13 cellular contexts compared by ENCODE assay signal in the genomic region with DNA sequence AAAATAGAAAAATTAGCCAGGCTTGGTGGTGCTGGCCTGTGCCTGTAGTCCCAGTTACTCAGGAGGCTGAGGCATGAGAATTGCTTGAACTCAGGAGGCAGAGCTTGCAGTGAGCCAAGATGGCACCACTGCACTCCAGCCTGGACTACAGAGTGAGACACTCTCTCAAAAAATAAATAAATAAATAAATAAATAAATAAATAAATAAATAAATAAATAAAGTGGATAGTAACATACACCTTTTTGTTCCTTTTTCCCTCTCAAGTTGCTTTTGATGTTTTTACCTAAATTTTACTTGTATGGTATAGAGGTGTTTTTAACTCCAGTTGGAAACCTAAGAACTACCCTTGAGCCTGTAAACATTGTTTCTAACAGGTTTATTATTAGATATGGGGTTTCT. TPM values are rescaled to one million over a fixed set of nuclear protein-coding genes. Genes with fewer than 3 reads are reported as not detected.
DNase-seq lines count a peak whose midpoint lies in the region; ATAC-seq, FAIRE-seq and TF ChIP-seq lines count a peak whose summit lies in the region.
"Not testable (repeated sequence)": the region's sequence is repeated elsewhere in the genome, so short reads cannot be mapped to it uniquely, and the experiment has no call there.
"Had no signal": no experiment of that assay in that cellular context is flagged by ENCODE, and none has a peak within 500 bp of the region (broad histone marks: within the 10 kb centered on the region; RNA-seq: fewer than 3 reads in every experiment).

No MANE protein-coding gene starts in this region.

- CTCF ChIA-PET in A549 (lab: Yijun Ruan, JAX); CD4-positive, alpha-beta T cell (lab: Charles Lee); K562 (lab: Yijun Ruan, JAX; ENCODE audit: low intra/inter-chr PET ratio): not testable (repeated sequence)
- CTCF ChIA-PET in HEK293 (lab: Yijun Ruan, JAX) = interaction anchor here (0.6 kb wide), 1 partner anchor 57 kb away, joined by 3 read pairs; no protein-coding TSS in a partner anchor

- H3K9me3 ChIP-seq in A549; CD4-positive, alpha-beta T cell (ENCODE audit: control insufficient read depth, low read length); HEK293 (ENCODE audit: control insufficient read depth, insufficient read depth, low read depth, low read length); K562 (replicated peaks; ENCODE audit: control insufficient read depth, insufficient read depth, low read depth, low read length); thoracic aorta: not testable (repeated sequence)

- H3K4me1 ChIP-seq in A549 (peaks cover 22% of the 10 kb centered on the region; the same call in 2 of the 3 replicates), thoracic aorta (ENCODE audit: control insufficient read depth in 1 of 2, low read depth in 2 of 2) (peaks cover 16 to 58% of the 10 kb centered on the region in 2 donors)
- H3K4me1 ChIP-seq in HEK293 (ENCODE audit: control insufficient read depth, insufficient read depth, low read length); K562 (replicated peaks in 1 of 2; ENCODE audit: control insufficient read depth in 2 of 2, insufficient read depth in 2 of 2, low read length in 2 of 2): not testable (repeated sequence)

- not testable (repeated sequence) for FAIRE-seq in A549 (lab: Jason Lieb, UNC); K562 (lab: Jason Lieb, UNC)

- not testable (repeated sequence) for H3K4me2 ChIP-seq in A549; K562 (ENCODE audit: insufficient read depth, low read length)

- not testable (repeated sequence) for H3K27ac ChIP-seq in A549; CD4-positive, alpha-beta T cell (ENCODE audit: low read depth, low read length); HEK293 (ENCODE audit: extremely low read depth, low read depth, low read length); K562 (ENCODE audit: extremely low read depth, low read depth, low read length)
- H3K27ac ChIP-seq in thoracic aorta = peak overlapping the region; percentile 13 to 51

- H3K9me1 ChIP-seq in K562 (ENCODE audit: control insufficient read depth, insufficient read depth, low read length) = not testable (repeated sequence)

- H3K27me3 Mint-ChIP-seq in CD4-positive, alpha-beta T cell; activated T-cell treated with anti-CD3 and anti-CD28 coated beads, Interleukin-2, amount 50 U/mL, for 24 hours; neural crest cell (ENCODE audit: low read depth); progenitor cell of endocrine pancreas: not testable (repeated sequence)

- not testable (repeated sequence) for H3K27ac Mint-ChIP-seq in CD4-positive, alpha-beta T cell; neural crest cell (ENCODE audit: unreplicated experiment)
- peak overlapping the region; percentile 14 for H3K27ac Mint-ChIP-seq in activated T-cell treated with anti-CD3 and anti-CD28 coated beads, Interleukin-2, amount 50 U/mL, for 24 hours
- H3K27ac Mint-ChIP-seq in progenitor cell of endocrine pancreas = peak overlapping the region; percentile 13

- ATAC-seq in A549; CD4-positive, alpha-beta T cell (ENCODE audit: poor library complexity); K562; thoracic aorta (ENCODE audit: insufficient number of reproducible peaks, low FRiP score, low read depth): not testable (repeated sequence)

- not testable (repeated sequence) for DNase-seq in A549 (ENCODE audit: low read depth in 1 of 2, low spot score in 1 of 2); CD4-positive, alpha-beta T cell; activated T-cell treated with anti-CD3 and anti-CD28 coated beads, Interleukin-2, amount 50 U/mL, for 24 hours; K562 (ENCODE audit: extremely low read depth in 1 of 4, low spot score in 3 of 4); neural crest cell (ENCODE audit: low read depth, low spot score); progenitor cell of endocrine pancreas (ENCODE audit: low spot score, unreplicated experiment); thoracic aorta (ENCODE audit: low spot score)

- intact Hi-C loops in CD4-positive, alpha-beta T cell (cut with DNase I, micrococcal nuclease) = loop anchor here (10.0 kb wide), 2 partner anchors 527 to 1343 kb away; partner anchors contain the start of genes C2CD2L (in 1 of the 2), DPAGT1 (in 1 of the 2), PCSK7 (in 1 of the 2) and RNF214 (in 1 of the 2)
- intact Hi-C loops in K562 (cut with micrococcal nuclease) = not testable (repeated sequence)

- POLR2A ChIA-PET in A549 (lab: Yijun Ruan, JAX); CD4-positive, alpha-beta T cell (lab: Charles Lee); HEK293 (lab: Yijun Ruan, JAX): not testable (repeated sequence)
- POLR2A ChIA-PET in K562 (lab: Yijun Ruan, JAX) = interaction anchor here (0.7 to 1.3 kb wide), 2 partner anchors 31 to 61 kb away, joined by 3 read pairs; no protein-coding TSS in a partner anchor

- not testable (repeated sequence) for TF ChIP-seq RAD21 in A549 (conservative IDR thresholded peaks at IDR 0.05 in 1 of 2, IDR thresholded peaks at IDR 0.05 in 1 of 2); K562 (CRISPR knock-in tag; conservative IDR thresholded peaks at IDR 0.05 in 1 of 2, IDR thresholded peaks at IDR 0.05 in 1 of 2)

- not testable (repeated sequence) for H3K9ac ChIP-seq in K562 (ENCODE audit: insufficient read depth in 1 of 2, low read depth in 2 of 2, low read length in 2 of 2)

- H3K36me3 ChIP-seq in HEK293 (ENCODE audit: control insufficient read depth in 2 of 2, insufficient read depth in 1 of 2, low read length in 2 of 2) (peaks cover 6 to 30% of the 10 kb centered on the region in 2 experiments; a peak in 2 of 3 replicates), K562 (ENCODE audit: control insufficient read depth, insufficient read depth, low read length) (peaks cover 46% of the 10 kb centered on the region), thoracic aorta (peaks cover 13% of the 10 kb centered on the region)

- TF ChIP-seq POLR2A in A549 (IDR thresholded peaks at IDR 0.05; ENCODE audit: low read length); K562 (conservative IDR thresholded peaks at IDR 0.05): not testable (repeated sequence)

- peaks cover 22% of the 10 kb centered on the region for H4K20me1 ChIP-seq in K562 (replicated peaks; ENCODE audit: control insufficient read depth, insufficient read depth, low read length)

- peaks cover 70% of the 10 kb centered on the region for H3K36me3 Mint-ChIP-seq in CD4-positive, alpha-beta T cell (ENCODE audit: low read depth)
- H3K36me3 Mint-ChIP-seq in activated T-cell treated with anti-CD3 and anti-CD28 coated beads, Interleukin-2, amount 50 U/mL, for 24 hours (ENCODE audit: low read depth) = peaks cover 67% of the 10 kb centered on the region
- not testable (repeated sequence) for H3K36me3 Mint-ChIP-seq in neural crest cell (ENCODE audit: low read depth); progenitor cell of endocrine pancreas (ENCODE audit: insufficient read depth)

- H3K4me3 ChIP-seq in A549; HEK293 (ENCODE audit: low read depth, low read length); K562; thoracic aorta: not testable (repeated sequence)

- TF ChIP-seq EP300 in A549 (IDR thresholded peaks at IDR 0.05); K562 (IDR thresholded peaks at IDR 0.05; ENCODE audit: low read length): not testable (repeated sequence)

- H3K79me2 ChIP-seq in K562 (ENCODE audit: control insufficient read depth, insufficient read depth, low read length) = peaks cover 81% of the 10 kb centered on the region

- H3K4me1 Mint-ChIP-seq in CD4-positive, alpha-beta T cell (ENCODE audit: low read depth) = peaks cover 62% of the 10 kb centered on the region
- peaks cover 57% of the 10 kb centered on the region for H3K4me1 Mint-ChIP-seq in activated T-cell treated with anti-CD3 and anti-CD28 coated beads, Interleukin-2, amount 50 U/mL, for 24 hours (ENCODE audit: low read depth)
- H3K4me1 Mint-ChIP-seq in neural crest cell (peaks cover 28% of the 10 kb centered on the region), progenitor cell of endocrine pancreas (ENCODE audit: low read depth) (peaks cover 25% of the 10 kb centered on the region)

- not testable (repeated sequence) for BruUV-seq in K562 (replicated peaks; lab: Mats Ljungman, UMichigan)

- in situ Hi-C loops in K562 (cut with MboI) = not testable (repeated sequence)

- not testable (repeated sequence) for H2AFZ ChIP-seq in K562 (ENCODE audit: low read depth, low read length)

- not testable (repeated sequence) for TF ChIP-seq CTCF in A549 (IDR thresholded peaks at IDR 0.05); CD4-positive, alpha-beta T cell (IDR thresholded peaks at IDR 0.05); HEK293 (tag by site-specific recombination; IDR thresholded peaks at IDR 0.05); K562 (IDR thresholded peaks at IDR 0.05 in 2 of 3, conservative IDR thresholded peaks at IDR 0.05 in 1 of 3; ENCODE audit: insufficient read depth in 2 of 3, low read depth in 1 of 3, low read length in 3 of 3); neural crest cell (conservative IDR thresholded peaks at IDR 0.05); progenitor cell of endocrine pancreas (IDR thresholded peaks at IDR 0.05; ENCODE audit: unreplicated experiment); thoracic aorta (IDR thresholded peaks at IDR 0.05)

- not testable (repeated sequence) for H3K9me3 Mint-ChIP-seq in CD4-positive, alpha-beta T cell; activated T-cell treated with anti-CD3 and anti-CD28 coated beads, Interleukin-2, amount 50 U/mL, for 24 hours; neural crest cell; progenitor cell of endocrine pancreas (ENCODE audit: low read depth)

- peak overlapping the region; percentile 42 for H3K4me3 Mint-ChIP-seq in CD4-positive, alpha-beta T cell
- not testable (repeated sequence) for H3K4me3 Mint-ChIP-seq in activated T-cell treated with anti-CD3 and anti-CD28 coated beads, Interleukin-2, amount 50 U/mL, for 24 hours; progenitor cell of endocrine pancreas (ENCODE audit: low read depth)
- peak overlapping the region; percentile 27 for H3K4me3 Mint-ChIP-seq in neural crest cell

- not testable (repeated sequence) for H3K27me3 ChIP-seq in CD4-positive, alpha-beta T cell (ENCODE audit: control insufficient read depth, insufficient read depth, low read length); K562 (ENCODE audit: control insufficient read depth in 2 of 2, insufficient read depth in 2 of 2, low read length in 2 of 2); thoracic aorta (replicated peaks; ENCODE audit: insufficient read depth)

RNA-seq across cellular contexts. Expression of gene ARCN1, which starts 5.8 kb away (rescaled TPM):
- 140 and 150 TPM in 2 replicates for polyA plus RNA-seq in A549 (2011; rRNA removed)
- 56.4 and 62.8 TPM in 2 replicates for polyA plus RNA-seq in A549 (2012; cell fraction: cytosol; rRNA removed)
- polyA plus RNA-seq in A549 (2012; cell fraction: nucleus; rRNA removed) = 24.5 and 25.7 TPM in 2 replicates
- 88.7 to 93.3 TPM (median 91.0 TPM) in 3 replicates for polyA plus RNA-seq in A549 (2017; fragmentation: RNase III; extraction: RNeasy Plus Mini Kit Qiagen cat#74134 plus additional on column Dnase treatment)
- polyA minus RNA-seq in A549 (2011; rRNA and poly(A)+ RNA removed) = 63.8 and 65.4 TPM in 2 replicates
- total RNA-seq in CD4-positive, alpha-beta T cell = 10 to 100 TPM; 73.7 to 78.6 TPM
- 33.0 and 70.2 TPM in 2 replicates for total RNA-seq in K562 (2011; cell fraction: chromatin; rRNA removed; ENCODE audit: low replicate concordance)
- 25.1 and 26.7 TPM in 2 replicates for total RNA-seq in K562 (2011; cell fraction: nucleolus; rRNA removed)
- 50.7 and 82.0 TPM in 2 replicates for total RNA-seq in K562 (2011; cell fraction: nucleoplasm; rRNA removed)
- total RNA-seq in K562 (2014; rRNA removed) = 47.4 and 50.4 TPM in 2 replicates
- total RNA-seq in K562 (2014; rRNA removed; fragmentation: Illumina TruSeq; extraction: Trizol) = 76.4 and 87.6 TPM in 2 replicates
- 72.3 and 77.9 TPM in 2 replicates for total RNA-seq in K562 (2015; rRNA removed; fragmentation: Illumina TruSeq; extraction: Trizol)
- total RNA-seq in K562 (2021) = 87.6 and 94.4 TPM in 2 replicates
- polyA plus RNA-seq in K562 (2011; rRNA removed) = 224 and 237 TPM in 2 replicates
- 136 and 284 TPM in 2 replicates for polyA plus RNA-seq in K562 (2011; cell fraction: cytosol; rRNA removed)
- polyA plus RNA-seq in K562 (2011; cell fraction: nucleus; rRNA removed) = 27.6 and 58.6 TPM in 2 replicates
- polyA plus RNA-seq in K562 (2012) = 72.5 and 103 TPM in 2 replicates
- 109 and 126 TPM in 2 replicates for polyA plus RNA-seq in K562 (2014; fragmentation: Illumina TruSeq; extraction: Trizol)
- 10 to 100 TPM; 30.0 to 43.5 TPM for polyA plus RNA-seq in K562 (2014; fragmentation: Nextera tagmentation; extraction: Ambion mirVana)
- 75.8 and 81.0 TPM in 2 replicates for polyA plus RNA-seq in K562 (2014; rRNA removed)
- 236 and 317 TPM in 2 replicates for polyA minus RNA-seq in K562 (2011; rRNA and poly(A)+ RNA removed)
- 88.0 and 104 TPM in 2 replicates for polyA minus RNA-seq in K562 (2011; cell fraction: cytosol; rRNA and poly(A)+ RNA removed)
- polyA minus RNA-seq in K562 (2011; cell fraction: nucleus; rRNA and poly(A)+ RNA removed) = 8.8 and 22.3 TPM in 2 replicates
- 122 and 128 TPM in 2 replicates for total RNA-seq in neural crest cell
- total RNA-seq in progenitor cell of endocrine pancreas = 112 TPM in 2 replicates
- total RNA-seq in thoracic aorta = 100 to 1,000 TPM; 116 to 125 TPM

RNA-seq across cellular contexts. Expression of gene IFT46, which starts 12.3 kb away (rescaled TPM):
- polyA plus RNA-seq in A549 (2011; rRNA removed) (34.4 and 35.3 TPM in 2 replicates), A549 (2017; fragmentation: RNase III; extraction: RNeasy Plus Mini Kit Qiagen cat#74134 plus additional on column Dnase treatment) (14.4 to 17.1 TPM (median 15.5 TPM) in 3 replicates), K562 (2011; rRNA removed) (16.8 and 30.4 TPM in 2 replicates), K562 (2014; fragmentation: Illumina TruSeq; extraction: Trizol) (15.9 and 18.9 TPM in 2 replicates), K562 (2014; fragmentation: Nextera tagmentation; extraction: Ambion mirVana) (10 to 100 TPM; 24.2 to 29.5 TPM), K562 (2014; rRNA removed) (14.3 and 14.8 TPM in 2 replicates)
- 13.9 and 16.0 TPM in 2 replicates for polyA plus RNA-seq in A549 (2012; cell fraction: cytosol; rRNA removed)
- polyA plus RNA-seq in A549 (2012; cell fraction: nucleus; rRNA removed) = 9.6 and 13.0 TPM in 2 replicates
- 21.0 and 22.1 TPM in 2 replicates for polyA minus RNA-seq in A549 (2011; rRNA and poly(A)+ RNA removed)
- 1 to 10 TPM; 4.9 to 6.3 TPM for total RNA-seq in CD4-positive, alpha-beta T cell
- total RNA-seq in K562 (2011; cell fraction: chromatin; rRNA removed; ENCODE audit: low replicate concordance) = 15.4 and 15.5 TPM in 2 replicates
- 7.9 and 8.5 TPM in 2 replicates for total RNA-seq in K562 (2011; cell fraction: nucleolus; rRNA removed)
- 11.7 and 12.6 TPM in 2 replicates for total RNA-seq in K562 (2011; cell fraction: nucleoplasm; rRNA removed)
- total RNA-seq in K562 (2014; rRNA removed) (11.8 and 12.0 TPM in 2 replicates), K562 (2014; rRNA removed; fragmentation: Illumina TruSeq; extraction: Trizol) (14.3 and 15.2 TPM in 2 replicates), K562 (2015; rRNA removed; fragmentation: Illumina TruSeq; extraction: Trizol) (15.2 and 16.6 TPM in 2 replicates), K562 (2021) (9.9 and 10.1 TPM in 2 replicates), neural crest cell (24.2 and 24.4 TPM in 2 replicates), progenitor cell of endocrine pancreas (23.5 and 23.7 TPM in 2 replicates), thoracic aorta (10 to 100 TPM; 27.5 to 50.8 TPM)
- 10.8 and 26.7 TPM in 2 replicates for polyA plus RNA-seq in K562 (2011; cell fraction: cytosol; rRNA removed)
- 8.8 and 20.4 TPM in 2 replicates for polyA plus RNA-seq in K562 (2011; cell fraction: nucleus; rRNA removed)
- polyA plus RNA-seq in K562 (2012) = 10.6 and 13.5 TPM in 2 replicates
- polyA minus RNA-seq in K562 (2011; rRNA and poly(A)+ RNA removed) = 14.8 and 27.5 TPM in 2 replicates
- 5.8 and 6.4 TPM in 2 replicates for polyA minus RNA-seq in K562 (2011; cell fraction: cytosol; rRNA and poly(A)+ RNA removed)
- polyA minus RNA-seq in K562 (2011; cell fraction: nucleus; rRNA and poly(A)+ RNA removed) = 2.0 and 6.7 TPM in 2 replicates

RNA-seq across cellular contexts. Expression of gene PHLDB1, which starts 29.4 kb away (rescaled TPM):
- polyA plus RNA-seq in A549 (2011; rRNA removed) (5.9 and 7.7 TPM in 2 replicates), A549 (2017; fragmentation: RNase III; extraction: RNeasy Plus Mini Kit Qiagen cat#74134 plus additional on column Dnase treatment) (17.9 to 20.0 TPM (median 19.4 TPM) in 3 replicates), K562 (2011; rRNA removed) (17.0 and 21.7 TPM in 2 replicates), K562 (2014; fragmentation: Illumina TruSeq; extraction: Trizol) (14.2 and 16.2 TPM in 2 replicates), K562 (2014; fragmentation: Nextera tagmentation; extraction: Ambion mirVana) (1 to 10 TPM; 2.0 to 3.1 TPM), K562 (2014; rRNA removed) (17.1 and 18.9 TPM in 2 replicates)
- polyA plus RNA-seq in A549 (2012; cell fraction: cytosol; rRNA removed) = 7.3 and 9.7 TPM in 2 replicates
- polyA plus RNA-seq in A549 (2012; cell fraction: nucleus; rRNA removed) = 32.2 and 36.0 TPM in 2 replicates
- 12.2 and 15.2 TPM in 2 replicates for polyA minus RNA-seq in A549 (2011; rRNA and poly(A)+ RNA removed)
- total RNA-seq in CD4-positive, alpha-beta T cell = 1 to 10 TPM; 1.8 to 2.3 TPM
- 88.0 and 200 TPM in 2 replicates for total RNA-seq in K562 (2011; cell fraction: chromatin; rRNA removed; ENCODE audit: low replicate concordance)
- 71.3 and 79.0 TPM in 2 replicates for total RNA-seq in K562 (2011; cell fraction: nucleolus; rRNA removed)
- 93.1 and 134 TPM in 2 replicates for total RNA-seq in K562 (2011; cell fraction: nucleoplasm; rRNA removed)
- total RNA-seq in K562 (2014; rRNA removed) (17.8 and 21.2 TPM in 2 replicates), K562 (2014; rRNA removed; fragmentation: Illumina TruSeq; extraction: Trizol) (7.7 and 8.5 TPM in 2 replicates), K562 (2015; rRNA removed; fragmentation: Illumina TruSeq; extraction: Trizol) (12.0 and 12.3 TPM in 2 replicates), K562 (2021) (27.0 and 28.7 TPM in 2 replicates), neural crest cell (108 and 120 TPM in 2 replicates), progenitor cell of endocrine pancreas (106 and 110 TPM in 2 replicates), thoracic aorta (100 to 1,000 TPM; 206 to 377 TPM)
- 16.1 and 27.1 TPM in 2 replicates for polyA plus RNA-seq in K562 (2011; cell fraction: cytosol; rRNA removed)
- polyA plus RNA-seq in K562 (2011; cell fraction: nucleus; rRNA removed) = 62.2 and 110 TPM in 2 replicates
- polyA plus RNA-seq in K562 (2012) = 15.6 and 17.0 TPM in 2 replicates
- polyA minus RNA-seq in K562 (2011; rRNA and poly(A)+ RNA removed) = 24.4 and 29.0 TPM in 2 replicates
- 20.1 and 22.6 TPM in 2 replicates for polyA minus RNA-seq in K562 (2011; cell fraction: cytosol; rRNA and poly(A)+ RNA removed)
- polyA minus RNA-seq in K562 (2011; cell fraction: nucleus; rRNA and poly(A)+ RNA removed) = 34.6 and 34.9 TPM in 2 replicates
- polyA plus RNA-seq: CD14-positive monocyte had no signal

RNA-seq across cellular contexts. Expression of gene TMEM25, which starts 47.0 kb away (rescaled TPM):
- polyA plus RNA-seq in A549 (2011; rRNA removed) (0.56 and 0.57 TPM in 2 replicates), A549 (2017; fragmentation: RNase III; extraction: RNeasy Plus Mini Kit Qiagen cat#74134 plus additional on column Dnase treatment) (0.58 to 0.82 TPM (median 0.75 TPM) in 3 replicates), K562 (2011; rRNA removed) (2.2 and 7.1 TPM in 2 replicates), K562 (2014; fragmentation: Illumina TruSeq; extraction: Trizol) (2.7 and 3.4 TPM in 2 replicates), K562 (2014; fragmentation: Nextera tagmentation; extraction: Ambion mirVana) (under 1 TPM; 0.34 to 0.49 TPM), K562 (2014; rRNA removed) (3.8 and 4.3 TPM in 2 replicates)
- polyA plus RNA-seq in A549 (2012; cell fraction: cytosol; rRNA removed) = 0.61 and 0.74 TPM in 2 replicates
- polyA plus RNA-seq in A549 (2012; cell fraction: nucleus; rRNA removed) = 1.0 and 1.3 TPM in 2 replicates
- polyA minus RNA-seq in A549 (2011; rRNA and poly(A)+ RNA removed) = 0.83 and 2.1 TPM in 2 replicates
- 10 to 100 TPM; 18.3 to 18.5 TPM for total RNA-seq in CD4-positive, alpha-beta T cell
- 15.4 and 39.3 TPM in 2 replicates for total RNA-seq in K562 (2011; cell fraction: chromatin; rRNA removed; ENCODE audit: low replicate concordance)
- total RNA-seq in K562 (2011; cell fraction: nucleolus; rRNA removed) = 19.7 and 20.1 TPM in 2 replicates
- total RNA-seq in K562 (2011; cell fraction: nucleoplasm; rRNA removed) = 15.8 and 18.2 TPM in 2 replicates
- total RNA-seq in K562 (2014; rRNA removed) (1.5 and 2.1 TPM in 2 replicates), K562 (2014; rRNA removed; fragmentation: Illumina TruSeq; extraction: Trizol) (0.77 and 1.2 TPM in 2 replicates), K562 (2015; rRNA removed; fragmentation: Illumina TruSeq; extraction: Trizol) (1.8 and 2.0 TPM in 2 replicates), K562 (2021) (3.2 TPM in 2 replicates), neural crest cell (27.6 and 28.6 TPM in 2 replicates), progenitor cell of endocrine pancreas (53.5 and 59.5 TPM in 2 replicates), thoracic aorta (10 to 100 TPM; 36.3 to 50.8 TPM)
- 4.0 and 6.3 TPM in 2 replicates for polyA plus RNA-seq in K562 (2011; cell fraction: cytosol; rRNA removed)
- 35.3 and 59.2 TPM in 2 replicates for polyA plus RNA-seq in K562 (2011; cell fraction: nucleus; rRNA removed)
- 1.6 and 4.2 TPM in 2 replicates for polyA plus RNA-seq in K562 (2012)
- 4.1 and 5.3 TPM in 2 replicates for polyA minus RNA-seq in K562 (2011; rRNA and poly(A)+ RNA removed)
- polyA minus RNA-seq in K562 (2011; cell fraction: cytosol; rRNA and poly(A)+ RNA removed) = 2.1 and 6.1 TPM in 2 replicates
- polyA minus RNA-seq in K562 (2011; cell fraction: nucleus; rRNA and poly(A)+ RNA removed) = 11.3 and 17.8 TPM in 2 replicates
- polyA plus RNA-seq: CD14-positive monocyte had no signal

RNA-seq across cellular contexts. Expression of gene TTC36, which starts 50.7 kb away (rescaled TPM):
- polyA plus RNA-seq in A549 (2011; rRNA removed) (not detected in 2 replicates), A549 (2017; fragmentation: RNase III; extraction: RNeasy Plus Mini Kit Qiagen cat#74134 plus additional on column Dnase treatment) (not detected in 3 replicates), K562 (2011; rRNA removed) (not detected in 2 replicates), K562 (2014; fragmentation: Illumina TruSeq; extraction: Trizol) (not detected in 2 replicates), K562 (2014; fragmentation: Nextera tagmentation; extraction: Ambion mirVana) (not detected), K562 (2014; rRNA removed) (0.23 and 0.59 TPM in 2 replicates)
- 0.08 TPM in 1 of 2 replicates, not detected in the other for polyA plus RNA-seq in A549 (2012; cell fraction: cytosol; rRNA removed)
- polyA plus RNA-seq in A549 (2012; cell fraction: nucleus; rRNA removed) = 0.17 TPM in 1 of 2 replicates, not detected in the other
- polyA minus RNA-seq in A549 (2011; rRNA and poly(A)+ RNA removed) = 0.25 TPM in 1 of 2 replicates, not detected in the other
- total RNA-seq in CD4-positive, alpha-beta T cell = under 1 TPM; 0.30 to 0.56 TPM
- total RNA-seq in K562 (2011; cell fraction: chromatin; rRNA removed; ENCODE audit: low replicate concordance) = not detected in 2 replicates
- 0.66 and 0.83 TPM in 2 replicates for total RNA-seq in K562 (2011; cell fraction: nucleolus; rRNA removed)
- total RNA-seq in K562 (2011; cell fraction: nucleoplasm; rRNA removed) = not detected in 2 replicates
- total RNA-seq in K562 (2014; rRNA removed) (0.78 TPM in 1 of 2 replicates, not detected in the other), K562 (2014; rRNA removed; fragmentation: Illumina TruSeq; extraction: Trizol) (not detected in 2 replicates), K562 (2015; rRNA removed; fragmentation: Illumina TruSeq; extraction: Trizol) (not detected in 2 replicates), K562 (2021) (0.22 and 0.36 TPM in 2 replicates), neural crest cell (1.1 and 1.2 TPM in 2 replicates), progenitor cell of endocrine pancreas (2.2 and 3.3 TPM in 2 replicates), thoracic aorta (1 to 10 TPM; 1.4 to 1.5 TPM)
- 0.06 TPM in 1 of 2 replicates, not detected in the other for polyA plus RNA-seq in K562 (2011; cell fraction: cytosol; rRNA removed)
- polyA plus RNA-seq in K562 (2011; cell fraction: nucleus; rRNA removed) = 0.18 and 0.53 TPM in 2 replicates
- 0.14 and 0.15 TPM in 2 replicates for polyA plus RNA-seq in K562 (2012)
- polyA minus RNA-seq in K562 (2011; rRNA and poly(A)+ RNA removed) = not detected in 2 replicates
- not detected in 2 replicates for polyA minus RNA-seq in K562 (2011; cell fraction: cytosol; rRNA and poly(A)+ RNA removed)
- polyA minus RNA-seq in K562 (2011; cell fraction: nucleus; rRNA and poly(A)+ RNA removed) = 0.27 and 0.78 TPM in 2 replicates
- total RNA-seq: A172, GM12878 had no signal
- polyA plus RNA-seq: AG04450; CD14-positive monocyte; CD8-positive, alpha-beta memory T cell had no signal
